In the genomic region with DNA sequence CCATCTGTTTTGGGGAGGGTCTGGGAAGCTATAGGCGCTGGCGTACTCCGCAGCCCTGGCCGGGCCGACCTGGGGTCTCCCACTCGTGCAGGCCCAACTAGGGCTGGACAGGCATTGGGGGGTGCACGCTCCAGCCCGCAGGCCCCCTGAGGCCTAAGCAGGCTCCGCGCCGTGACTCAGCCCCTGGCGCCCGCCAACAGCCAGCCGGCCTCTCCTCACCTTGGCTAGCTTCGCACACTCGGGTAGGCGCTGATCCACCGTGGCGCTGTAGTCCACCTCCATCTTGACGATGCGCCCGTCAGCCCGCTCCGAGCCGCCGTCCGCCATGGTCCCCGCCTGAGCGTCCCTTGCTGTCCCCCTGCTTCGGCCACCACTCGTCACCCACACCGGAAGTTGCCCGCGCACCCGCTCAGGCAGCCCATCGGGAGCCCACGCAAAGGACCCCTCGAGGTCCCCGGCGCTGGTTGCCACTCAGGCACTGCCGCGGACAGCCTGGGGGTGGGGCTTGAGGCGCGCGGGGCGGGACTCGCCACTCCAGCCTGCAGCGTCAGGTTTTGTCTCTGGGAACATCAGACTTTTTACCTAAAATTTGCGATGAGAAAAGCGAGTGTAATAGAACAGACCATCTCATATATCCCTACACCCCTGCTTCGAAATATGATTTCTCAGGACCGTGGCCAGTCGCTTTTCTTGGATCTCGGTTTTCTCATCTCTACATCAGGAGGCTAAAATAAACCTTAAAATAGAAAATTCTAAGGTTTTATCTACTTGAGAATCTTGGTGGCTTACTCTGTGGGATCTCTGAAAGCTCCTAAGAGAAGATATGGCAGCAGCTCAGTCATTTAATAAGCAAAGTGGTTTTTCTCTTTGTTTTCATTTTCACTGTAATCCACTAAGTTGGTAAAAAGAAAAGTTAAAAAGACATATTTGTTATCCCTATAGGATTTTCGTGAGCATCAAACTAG, we compare ENCODE assay signal across 8 cellular contexts. TPM values are rescaled to one million over a fixed set of nuclear protein-coding genes. Genes with fewer than 3 reads are reported as not detected.
A peak's percentile ranks its signal among the peaks of the same experiment; 100 is the strongest.
DNase-seq lines count a peak whose midpoint lies in the region; ATAC-seq, FAIRE-seq and TF ChIP-seq lines count a peak whose summit lies in the region.

A gene (minus strand): TSS at position 385 of the 965 bp plus-strand sequence. CDS start 58 bp downstream, at position 327.

- H3K27ac ChIP-seq in astrocyte (ENCODE audit: low read depth, low read length): peak within 1 kb of the TSS; percentile 97

- H3K4me1 Mint-ChIP-seq in astrocyte (ENCODE audit: low read depth, unreplicated experiment): peaks cover 12% of the 10 kb centered on the region

- peaks cover 45% of the 10 kb centered on the region for H4K20me1 ChIP-seq in astrocyte (ENCODE audit: insufficient read depth, low read length)

- no peaks in the 10 kb centered on the region for H3K9me3 Mint-ChIP-seq in astrocyte (ENCODE audit: unreplicated experiment)

- no peaks in the 10 kb centered on the region for H3K36me3 Mint-ChIP-seq in astrocyte (ENCODE audit: low read depth, unreplicated experiment)

- FAIRE-seq in GM18507 (lab: Jason Lieb, UNC) (peak; percentile 90), astrocyte (lab: Jason Lieb, UNC) (no peak)

- H3K4me3 Mint-ChIP-seq in astrocyte (ENCODE audit: unreplicated experiment): peak within 1 kb of the TSS; percentile 94

- H3K79me2 ChIP-seq in astrocyte (ENCODE audit: insufficient read depth, low read length): peaks cover 50% of the 10 kb centered on the region

- peak within 1 kb of the TSS; percentile 97 for H3K4me3 ChIP-seq in astrocyte (ENCODE audit: insufficient read depth, low read depth, low read length)

- no peaks in the 10 kb centered on the region for H3K27me3 Mint-ChIP-seq in astrocyte (ENCODE audit: low read depth, unreplicated experiment)

- no peak for TF ChIP-seq CTCF in astrocyte (IDR thresholded peaks at IDR 0.05; ENCODE audit: insufficient read depth, low read depth, low read length)

- H3K36me3 ChIP-seq in astrocyte (ENCODE audit: insufficient read depth, low read length): no peaks in the 10 kb centered on the region

- peak; percentile 88 for DNase-seq in GM18507 (ENCODE audit: extremely low spot score, insufficient read length, low read depth)
- DNase-seq in NCI-H1930 (lab: John Stamatoyannopoulos, UW): peak; percentile 89 to 91
- peak; percentile 82 for DNase-seq in T-helper 22 cell (ENCODE audit: low read depth)
- DNase-seq in astrocyte (ENCODE audit: low read depth): peak; percentile 78
- DNase-seq in hepatic stellate cell (ENCODE audit: low spot score): peak; percentile 94
- DNase-seq in retina: peak; percentile 97
- no peak for DNase-seq in OCI-M2 (lab: John Stamatoyannopoulos, UW; ENCODE audit: unreplicated experiment)

- ATAC-seq in HG02943 (IDR thresholded peaks at IDR 0.05; ENCODE audit: low read depth, unreplicated experiment): peak; percentile 86

- peak within 1 kb of the TSS; percentile 91 for H3K4me2 ChIP-seq in astrocyte (ENCODE audit: low read length)

- peak within 1 kb of the TSS; percentile 99 for H3K9ac ChIP-seq in astrocyte (ENCODE audit: low read length)

- peaks cover 9% of the 10 kb centered on the region for H3K4me1 ChIP-seq in astrocyte (ENCODE audit: insufficient read depth, low read length)

- peak within 1 kb of the TSS; percentile 90 for H2AFZ ChIP-seq in astrocyte (ENCODE audit: low read depth, low read length)

- H3K27ac Mint-ChIP-seq in astrocyte (ENCODE audit: unreplicated experiment): peak within 1 kb of the TSS; percentile 90

- H3K27me3 ChIP-seq in astrocyte (ENCODE audit: insufficient read depth, low read length): no peaks in the 10 kb centered on the region

- H3K9me3 ChIP-seq in astrocyte (ENCODE audit: insufficient read depth, low read depth, low read length): no peaks in the 10 kb centered on the region

RNA-seq across cellular contexts. Expression of the gene that starts here (rescaled TPM):
- total RNA-seq in astrocyte: 67.6 and 74.1 TPM in 2 replicates
